ENCODE assay signal across 8 cellular contexts in the genomic region with DNA sequence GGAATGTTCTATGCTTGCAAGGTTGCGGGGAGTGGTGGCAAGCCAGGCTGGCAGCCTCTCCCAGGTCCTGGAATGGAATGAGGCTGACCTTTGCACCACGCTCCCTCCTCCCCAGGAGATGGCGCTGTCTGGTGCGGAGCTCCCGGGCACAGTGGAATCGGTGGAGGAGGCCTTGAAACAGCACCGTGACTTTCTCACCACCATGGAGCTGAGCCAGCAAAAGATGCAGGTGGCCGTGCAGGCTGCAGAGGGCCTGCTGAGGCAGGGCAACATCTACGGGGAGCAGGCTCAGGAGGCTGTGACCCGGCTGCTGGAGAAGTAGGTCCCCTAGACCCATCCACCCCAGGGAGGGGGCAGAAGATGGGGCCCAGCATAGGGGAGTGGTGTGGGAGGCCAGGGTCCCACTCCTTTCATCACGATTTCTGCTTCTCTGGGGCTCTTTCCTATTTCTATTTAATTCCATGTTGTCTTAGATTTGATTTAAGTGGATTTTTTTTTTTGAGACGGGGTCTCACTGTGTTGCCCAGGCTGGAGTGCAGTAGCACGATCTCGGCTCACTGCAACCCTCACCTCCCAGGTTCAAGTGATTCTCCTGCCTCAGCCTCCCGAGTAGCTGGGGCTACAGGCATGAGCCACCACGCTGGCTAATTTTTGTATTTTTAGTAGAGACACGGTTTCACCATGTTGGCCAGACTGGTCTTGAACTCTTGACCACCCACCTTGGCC. TPM values are rescaled to one million over a fixed set of nuclear protein-coding genes. Genes with fewer than 3 reads are reported as not detected.
A peak's percentile ranks its signal among the peaks of the same experiment; 100 is the strongest.
DNase-seq lines count a peak whose midpoint lies in the region; ATAC-seq and TF ChIP-seq lines count a peak whose summit lies in the region.

No MANE protein-coding gene starts in this region.

- H2AFZ ChIP-seq in neural progenitor cell (replicated peaks), result no peak overlapping the region

- no peaks in the 10 kb centered on the region for H3K9me3 ChIP-seq in CD4-positive, CD25-positive, alpha-beta regulatory T cell (ENCODE audit: control insufficient read depth in 2 of 2, low read length in 2 of 2)
- no peaks in the 10 kb centered on the region for H3K9me3 ChIP-seq in neural progenitor cell (ENCODE audit: low read depth)

- TF ChIP-seq CTCF in HFF-Myc (IDR thresholded peaks at IDR 0.05; ENCODE audit: low read depth, low read length, missing control alignments) (peak; percentile 72), neural progenitor cell (IDR thresholded peaks at IDR 0.05) (peak; percentile 81)

- ATAC-seq in CD4-positive, CD25-positive, alpha-beta regulatory T cell (ENCODE audit: low read depth in 2 of 2), result peak in 1 of 2 donors; percentile 39
- ATAC-seq in esophagus mucosa (peak; percentile 83), HG02623 (IDR thresholded peaks at IDR 0.05; ENCODE audit: unreplicated experiment) (no peak), HG02981 (IDR thresholded peaks at IDR 0.05; ENCODE audit: unreplicated experiment) (no peak)

- no peak overlapping the region for H3K4me3 ChIP-seq in CD4-positive, CD25-positive, alpha-beta regulatory T cell (ENCODE audit: low read depth, low read length)
- H3K4me3 ChIP-seq in HFF-Myc (replicated peaks; ENCODE audit: low read depth, low read length), result no peak overlapping the region
- H3K4me3 ChIP-seq in neural progenitor cell, result no peak overlapping the region

- H3K36me3 Mint-ChIP-seq in CD4-positive, CD25-positive, alpha-beta regulatory T cell, result peaks cover 3% of the 10 kb centered on the region
- H3K36me3 Mint-ChIP-seq in activated CD4-positive, alpha-beta memory T cell treated with anti-CD3 and anti-CD28 coated beads, Interleukin-2, amount 10 ng/mL, durations not matched to agents 7 days and 5 days (ENCODE audit: low read depth), result no peaks in the 10 kb centered on the region
- no peaks in the 10 kb centered on the region for H3K36me3 Mint-ChIP-seq in neural progenitor cell

- no peak overlapping the region for H3K4me3 Mint-ChIP-seq in CD4-positive, CD25-positive, alpha-beta regulatory T cell
- H3K4me3 Mint-ChIP-seq in activated CD4-positive, alpha-beta memory T cell treated with anti-CD3 and anti-CD28 coated beads, Interleukin-2, amount 10 ng/mL, durations not matched to agents 7 days and 5 days, result no peak overlapping the region
- H3K4me3 Mint-ChIP-seq in neural progenitor cell, result no peak overlapping the region

- peak in 2 of 3 donors; percentile 9 to 57 for DNase-seq in CD4-positive, CD25-positive, alpha-beta regulatory T cell
- DNase-seq in HFF-Myc (ENCODE audit: extremely low read depth, low read depth) (no peak), NCI-H748 treated with DMSO at 0.1 percent for 48 hours (lab: John Stamatoyannopoulos, UW) (peak; percentile 47), neural progenitor cell (ENCODE audit: low spot score) (peak; percentile 83)
- DNase-seq in activated CD4-positive, alpha-beta memory T cell treated with anti-CD3 and anti-CD28 coated beads, Interleukin-2, amount 10 ng/mL, durations not matched to agents 7 days and 5 days, result peak; percentile 62

- peaks cover 0 to 6% (median 3%) of the 10 kb centered on the region in 4 donors for H3K4me1 Mint-ChIP-seq in CD4-positive, CD25-positive, alpha-beta regulatory T cell
- peaks cover 3% of the 10 kb centered on the region for H3K4me1 Mint-ChIP-seq in activated CD4-positive, alpha-beta memory T cell treated with anti-CD3 and anti-CD28 coated beads, Interleukin-2, amount 10 ng/mL, durations not matched to agents 7 days and 5 days
- H3K4me1 Mint-ChIP-seq in neural progenitor cell, result peaks cover 7% of the 10 kb centered on the region

- H3K9me3 Mint-ChIP-seq in CD4-positive, CD25-positive, alpha-beta regulatory T cell, result peaks cover 0 to 3% (median 0%) of the 10 kb centered on the region in 7 donors
- H3K9me3 Mint-ChIP-seq in activated CD4-positive, alpha-beta memory T cell treated with anti-CD3 and anti-CD28 coated beads, Interleukin-2, amount 10 ng/mL, durations not matched to agents 7 days and 5 days, result no peaks in the 10 kb centered on the region
- H3K9me3 Mint-ChIP-seq in neural progenitor cell, result peaks cover 4% of the 10 kb centered on the region

- no peak overlapping the region for H3K4me2 ChIP-seq in neural progenitor cell

- POLR2A ChIA-PET in activated CD4-positive, alpha-beta memory T cell treated with anti-CD3 and anti-CD28 coated beads, Interleukin-2, amount 10 ng/mL, durations not matched to agents 7 days and 5 days (lab: Charles Lee), result no interaction called here

- CTCF ChIA-PET in activated CD4-positive, alpha-beta memory T cell treated with anti-CD3 and anti-CD28 coated beads, Interleukin-2, amount 10 ng/mL, durations not matched to agents 7 days and 5 days (lab: Charles Lee), result interaction anchor here (0.6 to 1.8 kb wide), 11 partner anchors 9 to 111 kb away, joined by 3 to 8 read pairs (median 4); partner anchors contain the start of gene BLVRB

- H3F3A ChIP-seq in neural progenitor cell (ENCODE audit: low read depth), result peaks cover 6% of the 10 kb centered on the region

- H4K20me1 ChIP-seq in neural progenitor cell (ENCODE audit: low read depth), result no peaks in the 10 kb centered on the region

- H3K27ac Mint-ChIP-seq in CD4-positive, CD25-positive, alpha-beta regulatory T cell, result no peak overlapping the region
- no peak overlapping the region for H3K27ac Mint-ChIP-seq in activated CD4-positive, alpha-beta memory T cell treated with anti-CD3 and anti-CD28 coated beads, Interleukin-2, amount 10 ng/mL, durations not matched to agents 7 days and 5 days
- H3K27ac Mint-ChIP-seq in neural progenitor cell, result no peak overlapping the region

- H3K27me3 ChIP-seq in CD4-positive, CD25-positive, alpha-beta regulatory T cell (ENCODE audit: control insufficient read depth, insufficient read depth, low read length), result no peaks in the 10 kb centered on the region
- peaks cover 35% of the 10 kb centered on the region for H3K27me3 ChIP-seq in neural progenitor cell

- no peak overlapping the region for H3K9ac ChIP-seq in neural progenitor cell

- H3K27ac ChIP-seq in CD4-positive, CD25-positive, alpha-beta regulatory T cell (ENCODE audit: insufficient read depth, low read length, poor library complexity, severe bottlenecking), result no peak overlapping the region
- H3K27ac ChIP-seq in neural progenitor cell, result no peak overlapping the region

- H3K4me1 ChIP-seq in CD4-positive, CD25-positive, alpha-beta regulatory T cell (ENCODE audit: control insufficient read depth, insufficient read depth, low read length, poor library complexity, severe bottlenecking), result no peaks in the 10 kb centered on the region
- no peaks in the 10 kb centered on the region for H3K4me1 ChIP-seq in neural progenitor cell

- peaks cover 4% of the 10 kb centered on the region for H3K27me3 Mint-ChIP-seq in CD4-positive, CD25-positive, alpha-beta regulatory T cell
- H3K27me3 Mint-ChIP-seq in activated CD4-positive, alpha-beta memory T cell treated with anti-CD3 and anti-CD28 coated beads, Interleukin-2, amount 10 ng/mL, durations not matched to agents 7 days and 5 days, result peaks cover 24% of the 10 kb centered on the region
- peaks cover 31% of the 10 kb centered on the region for H3K27me3 Mint-ChIP-seq in neural progenitor cell (ENCODE audit: insufficient read depth, low read depth)

- H3K79me2 ChIP-seq in neural progenitor cell (ENCODE audit: low read depth), result no peaks in the 10 kb centered on the region

- H3K36me3 ChIP-seq in CD4-positive, CD25-positive, alpha-beta regulatory T cell (ENCODE audit: control insufficient read depth, insufficient read depth, low read length), result no peaks in the 10 kb centered on the region
- no peaks in the 10 kb centered on the region for H3K36me3 ChIP-seq in neural progenitor cell

RNA-seq across cellular contexts. Expression of gene SHKBP1, which starts 53.2 kb away (rescaled TPM):
- 195 TPM for total RNA-seq in CD4-positive, CD25-positive, alpha-beta regulatory T cell
- 100 to 1,000 TPM; 120 to 172 (median 151) TPM for polyA plus RNA-seq in CD4-positive, CD25-positive, alpha-beta regulatory T cell
- 100 to 1,000 TPM; 139 to 150 TPM for total RNA-seq in activated CD4-positive, alpha-beta memory T cell treated with anti-CD3 and anti-CD28 coated beads, Interleukin-2, amount 10 ng/mL, durations not matched to agents 7 days and 5 days
- total RNA-seq in esophagus mucosa (42.8 TPM), neural progenitor cell (ENCODE audit: low replicate concordance) (20.6 and 63.7 TPM in 2 replicates)

RNA-seq across cellular contexts. Expression of gene SPTBN4, which starts 56.7 kb away (rescaled TPM):
- total RNA-seq in CD4-positive, CD25-positive, alpha-beta regulatory T cell, result not detected
- not detected for polyA plus RNA-seq in CD4-positive, CD25-positive, alpha-beta regulatory T cell
- 1 to 10 TPM in 1 of 2 experiments, under 1 TPM in 1; 0.60 to 1.3 TPM for total RNA-seq in activated CD4-positive, alpha-beta memory T cell treated with anti-CD3 and anti-CD28 coated beads, Interleukin-2, amount 10 ng/mL, durations not matched to agents 7 days and 5 days
- total RNA-seq in esophagus mucosa, result 0.20 TPM
- 2.5 and 8.4 TPM in 2 replicates for total RNA-seq in neural progenitor cell (ENCODE audit: low replicate concordance)

RNA-seq across cellular contexts. Expression of gene BLVRB, which starts 57.9 kb away (rescaled TPM):
- 6.2 TPM for total RNA-seq in CD4-positive, CD25-positive, alpha-beta regulatory T cell
- 10 to 100 TPM; 19.1 to 48.6 (median 24.1) TPM for polyA plus RNA-seq in CD4-positive, CD25-positive, alpha-beta regulatory T cell
- 10 to 100 TPM; 20.1 to 20.5 TPM for total RNA-seq in activated CD4-positive, alpha-beta memory T cell treated with anti-CD3 and anti-CD28 coated beads, Interleukin-2, amount 10 ng/mL, durations not matched to agents 7 days and 5 days
- 119 TPM for total RNA-seq in esophagus mucosa
- 11.3 and 24.4 TPM in 2 replicates for total RNA-seq in neural progenitor cell (ENCODE audit: low replicate concordance)
